27 cellular contexts compared by ENCODE assay signal in the genomic region with DNA sequence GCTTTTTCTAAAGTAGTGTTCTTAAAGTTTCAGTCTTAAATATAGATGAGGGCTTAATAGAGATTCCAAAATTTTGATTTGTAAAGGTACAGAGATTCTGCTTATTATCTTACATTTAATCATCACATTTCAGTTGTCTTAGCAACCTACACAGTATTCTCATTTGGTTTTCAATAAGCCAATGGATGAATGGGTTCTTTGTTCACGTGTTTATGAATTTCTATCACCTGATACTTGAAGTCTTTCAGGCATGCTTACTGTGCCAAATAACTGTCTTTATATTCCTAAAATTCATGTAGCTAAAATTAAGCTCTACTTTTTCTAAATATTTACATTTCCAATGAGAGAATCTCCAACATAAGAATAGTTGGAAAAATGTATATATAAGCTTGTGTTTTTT.
"Had no signal": no experiment of that assay in that cellular context is flagged by ENCODE, and none has a peak within 500 bp of the region (broad histone marks: within the 10 kb centered on the region; RNA-seq: fewer than 3 reads in every experiment).

No MANE protein-coding gene starts in this region.

- ATAC-seq: activated naive CD4-positive, alpha-beta T cell treated with anti-CD3 and anti-CD28 coated beads, Interleukin-2, amount 50 U/mL, for 72 hours; activated T-cell treated with anti-CD3 and anti-CD28 coated beads, Interleukin-2, amount 50 U/mL, for 4 hours had no signal

- H3K4me1 ChIP-seq: ascending aorta, colonic mucosa had no signal

- H3K36me3 Mint-ChIP-seq: activated naive CD4-positive, alpha-beta T cell treated with anti-CD3 and anti-CD28 coated beads, Interleukin-2, amount 50 U/mL, for 72 hours had no signal

- H3K27ac ChIP-seq: ascending aorta, cardiac muscle cell, colonic mucosa had no signal

- H3K4me3 Mint-ChIP-seq: activated CD4-positive, alpha-beta T cell treated with anti-CD3 and anti-CD28 coated beads, Interleukin-2, amount 10 ng/mL, durations not matched to agents 24 days and 14 days; activated naive CD4-positive, alpha-beta T cell treated with anti-CD3 and anti-CD28 coated beads for 36 hours; activated T-cell treated with anti-CD3 and anti-CD28 coated beads, Interleukin-2, amount 50 U/mL, for 4 hours; activated T-helper 1 cell treated with anti-CD3 and anti-CD28 coated beads, Interleukin-12 subunit alpha, Interleukin-12 subunit beta, Interleukin-2, Interleukin-4 antibody, amounts not matched to agents 30 ng/mL and 10 ng/mL and 1 ng/mL, durations not matched to agents 14 hours and 24 hours and 36 hours; central memory CD8-positive, alpha-beta T cell; T-helper 1 cell treated with Interleukin-12 subunit alpha and Interleukin-12 subunit beta and Interleukin-4 antibody, amounts not matched to agents 30 μg/mL and 1 μg/mL, for 36 hours; T-helper 2 cell treated with Interferon-gamma antibody and Interleukin-4, amounts not matched to agents 5 μg/mL and 100 μg/mL, for 36 hours had no signal

- H3K27me3 Mint-ChIP-seq: activated CD4-positive, alpha-beta T cell treated with anti-CD3 and anti-CD28 coated beads, Interleukin-2, amount 10 ng/mL, durations not matched to agents 24 days and 14 days; central memory CD8-positive, alpha-beta T cell had no signal

- H3K4me3 ChIP-seq: ascending aorta, cardiac muscle cell, colonic mucosa had no signal

- H3K9me3 Mint-ChIP-seq: activated CD4-positive, alpha-beta T cell treated with anti-CD3 and anti-CD28 coated beads, Interleukin-2, amount 10 ng/mL, durations not matched to agents 24 days and 14 days; activated T-cell treated with anti-CD3 and anti-CD28 coated beads, Interleukin-2, amount 50 U/mL, for 4 hours; activated T-helper 1 cell treated with anti-CD3 and anti-CD28 coated beads, Interleukin-12 subunit alpha, Interleukin-12 subunit beta, Interleukin-2, Interleukin-4 antibody, amounts not matched to agents 30 ng/mL and 10 ng/mL and 1 ng/mL, durations not matched to agents 14 hours and 24 hours and 36 hours; central memory CD8-positive, alpha-beta T cell; T-helper 1 cell treated with Interleukin-12 subunit alpha and Interleukin-12 subunit beta and Interleukin-4 antibody, amounts not matched to agents 30 μg/mL and 1 μg/mL, for 36 hours; T-helper 2 cell treated with Interferon-gamma antibody and Interleukin-4, amounts not matched to agents 5 μg/mL and 100 μg/mL, for 36 hours had no signal

- H3K9ac ChIP-seq: SK-N-SH had no signal

- H3K9me3 ChIP-seq: ascending aorta, colonic mucosa, SK-N-SH had no signal

- H3K27ac Mint-ChIP-seq: activated CD4-positive, alpha-beta T cell treated with anti-CD3 and anti-CD28 coated beads, Interleukin-2, amount 10 ng/mL, durations not matched to agents 24 days and 14 days; activated naive CD4-positive, alpha-beta T cell treated with anti-CD3 and anti-CD28 coated beads for 36 hours; activated naive CD4-positive, alpha-beta T cell treated with anti-CD3 and anti-CD28 coated beads, Interleukin-2, amount 50 U/mL, for 72 hours; activated T-helper 1 cell treated with anti-CD3 and anti-CD28 coated beads, Interleukin-12 subunit alpha, Interleukin-12 subunit beta, Interleukin-2, Interleukin-4 antibody, amounts not matched to agents 30 ng/mL and 10 ng/mL and 1 ng/mL, durations not matched to agents 14 hours and 24 hours and 36 hours; T-helper 1 cell treated with Interleukin-12 subunit alpha and Interleukin-12 subunit beta and Interleukin-4 antibody, amounts not matched to agents 30 μg/mL and 1 μg/mL, for 36 hours; T-helper 2 cell treated with Interferon-gamma antibody and Interleukin-4, amounts not matched to agents 5 μg/mL and 100 μg/mL, for 36 hours had no signal

- H3K4me1 Mint-ChIP-seq: activated CD4-positive, alpha-beta T cell treated with anti-CD3 and anti-CD28 coated beads, Interleukin-2, amount 10 ng/mL, durations not matched to agents 24 days and 14 days; central memory CD8-positive, alpha-beta T cell had no signal

- H3K27me3 ChIP-seq: ascending aorta, cardiac muscle cell, colonic mucosa had no signal

- DNase-seq: activated CD4-positive, alpha-beta T cell treated with anti-CD3 and anti-CD28 coated beads, Interleukin-2, amount 10 ng/mL, durations not matched to agents 24 days and 14 days; activated CD4-positive, alpha-beta T cell treated with anti-CD3 and anti-CD28 coated beads, Interleukin-2, amount 50 U/mL, for 48 hours; activated CD8-positive, alpha-beta memory T cell treated with anti-CD3 and anti-CD28 coated beads, Interleukin-2, amount 50 U/mL, for 4 hours; activated gamma-delta T cell treated with Interleukin-2 at 50 U/mL for 16 hours; activated naive CD4-positive, alpha-beta T cell treated with anti-CD3 and anti-CD28 coated beads for 36 hours; activated T-cell treated with anti-CD3 and anti-CD28 coated beads for 4 hours; activated T-cell treated with anti-CD3 and anti-CD28 coated beads, Interleukin-2, amount 50 U/mL, for 4 hours; colonic mucosa; Karpas-422; KBM-7; NCI-H1105; NCI-H1417 treated with DMSO at 0.1 percent for 48 hours; NCI-H1694 treated with DMSO at 0.1 percent for 48 hours; NCI-H2029; NCI-H2171 treated with DMSO at 0.1 percent for 48 hours; NCI-H345; NCI-H524 treated with DMSO at 0.1 percent for 48 hours; Right ventricle myocardium superior; SK-N-SH had no signal

- H3K36me3 ChIP-seq: ascending aorta, cardiac muscle cell, colonic mucosa had no signal

- FAIRE-seq: TTC549 had no signal
